ENCODE assay signal across 20 cellular contexts in genomic region chr13:51181752-51182383, GRCh38. TPM values are rescaled to one million over a fixed set of nuclear protein-coding genes. Genes with fewer than 3 reads are reported as not detected.
A peak's percentile ranks its signal among the peaks of the same experiment; 100 is the strongest.
DNase-seq lines count a peak whose midpoint lies in the region; ATAC-seq and TF ChIP-seq lines count a peak whose summit lies in the region.
"Had no signal": no experiment of that assay in that cellular context is flagged by ENCODE, and none has a peak within 500 bp of the region (broad histone marks: within the 10 kb centered on the region; RNA-seq: fewer than 3 reads in every experiment).

No MANE protein-coding gene starts in this region.

- intact Hi-C loops in HCT116 (cut with micrococcal nuclease) = no loop called here
- intact Hi-C loops in Calu3 (cut with micrococcal nuclease; ENCODE audit: unreplicated experiment) = no loop called here

- H3K27me3 ChIP-seq in HCT116 (ENCODE audit: insufficient read depth, low read length) (peaks cover 60% of the 10 kb centered on the region), neural progenitor cell (no peaks in the 10 kb centered on the region), right atrium auricular region (no peaks in the 10 kb centered on the region)
- H3K27me3 ChIP-seq: BE2C; BLaER1 treated with 17β-estradiol and CSF1 and Interleukin-3, amounts not matched to agents 10 nM and 100 nM had no signal

- H3K4me3 Mint-ChIP-seq in WTC11 = no peak overlapping the region
- H3K4me3 Mint-ChIP-seq in neural progenitor cell = no peak overlapping the region
- no peak overlapping the region for H3K4me3 Mint-ChIP-seq in Calu3 (ENCODE audit: low read depth, unreplicated experiment)
- H3K4me3 Mint-ChIP-seq: CD14-positive monocyte; CD4-positive, alpha-beta memory T cell had no signal

- DNase-seq in DMS 273 treated with DMSO at 0.1 percent for 48 hours (lab: John Stamatoyannopoulos, UW) (peak; percentile 0), HCT116 (ENCODE audit: low read depth, low spot score) (no peak), WTC11 (ENCODE audit: low spot score) (no peak), neural progenitor cell (ENCODE audit: low spot score) (no peak), Calu3 (no peak), right atrium auricular region (ENCODE audit: low spot score) (no peak), MV-4-11 (lab: John Stamatoyannopoulos, UW) (no peak)
- DNase-seq: 8988T; ACHN; AML-193; BE2C; CD4-positive, alpha-beta memory T cell; COR-L47; DMS53; DMS79 treated with DMSO at 0.1 percent for 48 hours; GF-D8 had no signal

- H2AFZ ChIP-seq in HCT116 (ENCODE audit: low read depth, low read length, poor library complexity, severe bottlenecking) = no peak overlapping the region
- peak overlapping the region; percentile 61 for H2AFZ ChIP-seq in neural progenitor cell (replicated peaks)

- H3K9me3 ChIP-seq in HCT116 (ENCODE audit: control insufficient read depth in 1 of 2, insufficient read depth in 1 of 2, low read depth in 1 of 2, low read length in 2 of 2) = no peaks in the 10 kb centered on the region
- no peaks in the 10 kb centered on the region for H3K9me3 ChIP-seq in neural progenitor cell (ENCODE audit: low read depth)
- no peaks in the 10 kb centered on the region for H3K9me3 ChIP-seq in right atrium auricular region
- H3K9me3 ChIP-seq: A549, BE2C, HAP-1 had no signal

- H4K20me1 ChIP-seq in HCT116 (ENCODE audit: insufficient read depth) (no peaks in the 10 kb centered on the region), neural progenitor cell (ENCODE audit: low read depth) (no peaks in the 10 kb centered on the region)
- H4K20me1 ChIP-seq: BLaER1 treated with 17β-estradiol and CSF1 and Interleukin-3, amounts not matched to agents 10 nM and 100 nM had no signal

- H3K4me1 ChIP-seq in HCT116 (ENCODE audit: control insufficient read depth in 1 of 2, insufficient read depth in 2 of 2, low read length in 2 of 2) (no peaks in the 10 kb centered on the region), neural progenitor cell (no peaks in the 10 kb centered on the region), right atrium auricular region (no peaks in the 10 kb centered on the region)
- H3K4me1 ChIP-seq: A549; BE2C; BLaER1 treated with 17β-estradiol and CSF1 and Interleukin-3, amounts not matched to agents 10 nM and 100 nM; HAP-1 had no signal

- H3K27ac ChIP-seq in HCT116 (ENCODE audit: low read depth, low read length) (no peak overlapping the region), neural progenitor cell (no peak overlapping the region), right atrium auricular region (no peak overlapping the region)
- H3K27ac ChIP-seq: A549; BLaER1 treated with 17β-estradiol and CSF1 and Interleukin-3, amounts not matched to agents 10 nM and 100 nM had no signal

- H3K9me2 ChIP-seq in HCT116 (ENCODE audit: insufficient read depth) = no peaks in the 10 kb centered on the region

- no peak for TF ChIP-seq POLR2A in HCT116 (IDR thresholded peaks at IDR 0.05; ENCODE audit: borderline replicate concordance, extremely low read depth, insufficient read depth, insufficient read length)

- peak overlapping the region; percentile 20 for H3K27ac Mint-ChIP-seq in WTC11
- no peak overlapping the region for H3K27ac Mint-ChIP-seq in neural progenitor cell
- no peak overlapping the region for H3K27ac Mint-ChIP-seq in Calu3 (ENCODE audit: unreplicated experiment)
- H3K27ac Mint-ChIP-seq: CD14-positive monocyte; CD4-positive, alpha-beta memory T cell had no signal

- no peaks in the 10 kb centered on the region for H3K36me3 ChIP-seq in HCT116 (ENCODE audit: control insufficient read depth in 1 of 2, insufficient read depth in 2 of 2, low read length in 2 of 2)
- no peaks in the 10 kb centered on the region for H3K36me3 ChIP-seq in neural progenitor cell
- H3K36me3 ChIP-seq in right atrium auricular region = no peaks in the 10 kb centered on the region
- H3K36me3 ChIP-seq: BE2C; BLaER1 treated with 17β-estradiol and CSF1 and Interleukin-3, amounts not matched to agents 10 nM and 100 nM had no signal

- RAD21 ChIA-PET in HCT116 (lab: Charles Lee; ENCODE audit: low non-redundant PET in 1 of 2, low total read pairs in 2 of 2, uncharacterized antibody in 2 of 2, unreplicated experiment in 2 of 2) = no interaction called here

- H3K4me2 ChIP-seq in HCT116 (ENCODE audit: low read length) (no peak overlapping the region), neural progenitor cell (no peak overlapping the region)
- H3K4me2 ChIP-seq: A549; BLaER1 treated with 17β-estradiol and CSF1 and Interleukin-3, amounts not matched to agents 10 nM and 100 nM had no signal

- BruUV-seq in HCT116 (replicated peaks; lab: Mats Ljungman, UMichigan) (no TSS peak), Calu3 (replicated peaks; lab: Mats Ljungman, UMichigan) (no TSS peak)

- H3K9ac ChIP-seq in HCT116 (ENCODE audit: low read length) = no peak overlapping the region
- no peak overlapping the region for H3K9ac ChIP-seq in neural progenitor cell
- H3K9ac ChIP-seq: BLaER1 treated with 17β-estradiol and CSF1 and Interleukin-3, amounts not matched to agents 10 nM and 100 nM had no signal

- H3K9me3 Mint-ChIP-seq in WTC11 (no peaks in the 10 kb centered on the region), neural progenitor cell (no peaks in the 10 kb centered on the region), Calu3 (ENCODE audit: low read depth, unreplicated experiment) (no peaks in the 10 kb centered on the region)
- H3K9me3 Mint-ChIP-seq: CD14-positive monocyte had no signal

- H3K4me1 Mint-ChIP-seq in WTC11 = peaks cover 48% of the 10 kb centered on the region
- H3K4me1 Mint-ChIP-seq in neural progenitor cell = no peaks in the 10 kb centered on the region
- H3K4me1 Mint-ChIP-seq in Calu3 (ENCODE audit: low read depth, unreplicated experiment) = no peaks in the 10 kb centered on the region
- H3K4me1 Mint-ChIP-seq: CD4-positive, alpha-beta memory T cell had no signal

- POLR2A ChIA-PET in HCT116 (lab: Charles Lee) = no interaction called here
- POLR2A ChIA-PET in WTC11 (lab: Charles Lee) = interaction anchor here (1.4 kb wide), 1 partner anchor 104 kb away, joined by 4 read pairs; no protein-coding TSS in a partner anchor

- peaks cover 4% of the 10 kb centered on the region for H3F3A ChIP-seq in neural progenitor cell (ENCODE audit: low read depth)

- H3K4me3 ChIP-seq in HCT116 (replicated peaks in 1 of 2; ENCODE audit: low read depth in 1 of 2, low read length in 2 of 2) (no peak overlapping the region), neural progenitor cell (no peak overlapping the region), right atrium auricular region (no peak overlapping the region)
- H3K4me3 ChIP-seq: A549; BLaER1 treated with 17β-estradiol and CSF1 and Interleukin-3, amounts not matched to agents 10 nM and 100 nM; HAP-1 had no signal

- ATAC-seq in HCT116 (no peak), WTC11 (0 out of 2 replicates have a peak, but pooled peaks have one; percentile 11)
- ATAC-seq: A549 had no signal

- H3K36me3 Mint-ChIP-seq in WTC11 (peaks cover 55% of the 10 kb centered on the region), neural progenitor cell (no peaks in the 10 kb centered on the region), Calu3 (ENCODE audit: insufficient read depth, unreplicated experiment) (no peaks in the 10 kb centered on the region)
- H3K36me3 Mint-ChIP-seq: CD14-positive monocyte; CD4-positive, alpha-beta memory T cell had no signal

- TF ChIP-seq CTCF in HCT116 (IDR thresholded peaks at IDR 0.05 in 2 of 3, conservative IDR thresholded peaks at IDR 0.05 in 1 of 3; ENCODE audit: borderline replicate concordance in 1 of 3, insufficient read depth in 1 of 3, low read depth in 2 of 3, low read length in 2 of 3) = no peak
- no peak for TF ChIP-seq CTCF in WTC11 (IDR thresholded peaks at IDR 0.05)
- TF ChIP-seq CTCF in neural progenitor cell (IDR thresholded peaks at IDR 0.05) = no peak
- no peak for TF ChIP-seq CTCF in Calu3 (IDR thresholded peaks at IDR 0.05; ENCODE audit: unreplicated experiment)
- TF ChIP-seq CTCF in right atrium auricular region (IDR thresholded peaks at IDR 0.05) = no peak

- H3K79me2 ChIP-seq in HCT116 (ENCODE audit: insufficient read depth, low read length) = no peaks in the 10 kb centered on the region
- no peaks in the 10 kb centered on the region for H3K79me2 ChIP-seq in neural progenitor cell (ENCODE audit: low read depth)

- H3K27me3 Mint-ChIP-seq in WTC11 (ENCODE audit: low read depth) = no peaks in the 10 kb centered on the region
- H3K27me3 Mint-ChIP-seq in neural progenitor cell (ENCODE audit: insufficient read depth, low read depth) = no peaks in the 10 kb centered on the region
- H3K27me3 Mint-ChIP-seq in Calu3 (ENCODE audit: unreplicated experiment) = peaks cover 35% of the 10 kb centered on the region

- no peak for TF ChIP-seq RAD21 in HCT116 (IDR thresholded peaks at IDR 0.05; ENCODE audit: low read depth)

- CTCF ChIA-PET in HCT116 (lab: Charles Lee) (no interaction called here), WTC11 (lab: Charles Lee) (interaction anchor here (1.4 to 3.4 kb wide), 3 partner anchors 33 to 104 kb away, joined by 3 to 26 read pairs (median 6); no protein-coding TSS in a partner anchor), Calu3 (lab: Charles Lee) (no interaction called here)

TF ChIP-seq in HCT116, 20 proteins besides CTCF, POLR2A, EP300 and RAD21:
- TF ChIP-seq EZH2phosphoT487 (IDR thresholded peaks at IDR 0.05; ENCODE audit: borderline replicate concordance) (0 out of 2 replicates have a peak, but pooled peaks have one; percentile 30), ZFX (IDR thresholded peaks at IDR 0.05) (no peak)

TF ChIP-seq in WTC11, 78 proteins besides CTCF, POLR2A, EP300 and RAD21 (continues in another document):
- no peak for TF ChIP-seq ZNF281 (CRISPR knock-in tag; IDR thresholded peaks at IDR 0.05)

RNA-seq across cellular contexts. Expression of gene FAM124A, which starts 40.3 kb away (rescaled TPM):
- total RNA-seq in HCT116 (2021; ENCODE audit: unreplicated experiment) (3.1 TPM), WTC11 (2021) (41.2 to 45.8 TPM (median 41.6 TPM) in 3 replicates), neural progenitor cell (ENCODE audit: low replicate concordance) (22.6 and 41.1 TPM in 2 replicates), Calu3 (2022) (0.12 and 0.39 TPM in 2 replicates), right atrium auricular region (1 to 10 TPM; 8.0 to 8.6 TPM)
- polyA plus RNA-seq in HCT116 (2012) = 0.87 and 1.1 TPM in 2 replicates
- total RNA-seq: CD4-positive, alpha-beta memory T cell had no signal
- polyA plus RNA-seq: CD4-positive, alpha-beta memory T cell had no signal
